8 cellular contexts compared by ENCODE assay signal in genomic region chr17:76969598-76970172, GRCh38.
A peak's percentile ranks its signal among the peaks of the same experiment; 100 is the strongest.
DNase-seq lines count a peak whose midpoint lies in the region; ATAC-seq and TF ChIP-seq lines count a peak whose summit lies in the region.

No MANE protein-coding gene starts in this region.

- H3K27me3 ChIP-seq in BE2C (no peaks in the 10 kb centered on the region), IMR-90 (ENCODE audit: control insufficient read depth, insufficient read depth, low read length) (peaks cover 73% of the 10 kb centered on the region), WERI-Rb-1 (ENCODE audit: insufficient read depth, low read depth, severe bottlenecking) (no peaks in the 10 kb centered on the region)

- H3K56ac ChIP-seq in IMR-90 (ENCODE audit: extremely low read depth, insufficient read depth, low read length) = no peak overlapping the region

- H2BK20ac ChIP-seq in IMR-90 (ENCODE audit: low read depth, low read length) = no peak overlapping the region

- no peak overlapping the region for H3K4ac ChIP-seq in IMR-90 (ENCODE audit: low read depth, low read length)

- TF ChIP-seq RAD21 in IMR-90 (IDR thresholded peaks at IDR 0.05; ENCODE audit: low read length) = no peak

- H3K27ac ChIP-seq in IMR-90 (ENCODE audit: insufficient read depth, low read length) (no peak overlapping the region), WERI-Rb-1 (peak overlapping the region; percentile 81)

- H4K91ac ChIP-seq in IMR-90 (ENCODE audit: insufficient read depth, low read depth, low read length) = no peak overlapping the region

- H3K18ac ChIP-seq in IMR-90 (ENCODE audit: low read depth, low read length) = no peak overlapping the region

- in situ Hi-C loops in IMR-90 (cut with MboI; ENCODE audit: low sequenced_read_pairs) = no loop called here

- TF ChIP-seq CTCF in BE2C (IDR thresholded peaks at IDR 0.05; ENCODE audit: low read depth, low read length) (no peak), IMR-90 (conservative IDR thresholded peaks at IDR 0.05; ENCODE audit: low read depth, low read length) (no peak), WERI-Rb-1 (IDR thresholded peaks at IDR 0.05; ENCODE audit: low read depth, low read length) (no peak)

- H3K4me3 ChIP-seq in BE2C (ENCODE audit: low read depth, low read length) = peak overlapping the region; percentile 70
- no peak overlapping the region for H3K4me3 ChIP-seq in IMR-90 (ENCODE audit: insufficient read depth, low read depth, low read length)
- H3K4me3 ChIP-seq in WERI-Rb-1 (ENCODE audit: low read depth, low read length) = peak overlapping the region; percentile 46

- H2BK5ac ChIP-seq in IMR-90 (ENCODE audit: low read depth, low read length, poor library complexity, severe bottlenecking) = no peak overlapping the region

- no peak overlapping the region for H2BK120ac ChIP-seq in IMR-90 (ENCODE audit: low read depth, low read length)

- no peaks in the 10 kb centered on the region for H3K79me1 ChIP-seq in IMR-90 (ENCODE audit: low read depth in 1 of 2, low read length in 2 of 2)

- dilution Hi-C loops in IMR-90 (cut with HindIII; ENCODE audit: low sequenced_read_pairs, unreplicated experiment) = no loop called here

- no TSS peak for BruUV-seq in IMR-90 (replicated peaks; lab: Mats Ljungman, UMichigan)

- no peak overlapping the region for H2BK15ac ChIP-seq in IMR-90 (ENCODE audit: low read depth, low read length)

- H3K4me2 ChIP-seq in IMR-90 (ENCODE audit: low read depth, low read length) = no peak overlapping the region

- H3K9me3 ChIP-seq in BE2C (no peaks in the 10 kb centered on the region), IMR-90 (ENCODE audit: control insufficient read depth, insufficient read depth, low read length) (no peaks in the 10 kb centered on the region), WERI-Rb-1 (ENCODE audit: severe bottlenecking) (peaks cover 5% of the 10 kb centered on the region)

- H4K8ac ChIP-seq in IMR-90 (ENCODE audit: low read depth in 2 of 2, low read length in 2 of 2) = no peak overlapping the region

- no peaks in the 10 kb centered on the region for H4K20me1 ChIP-seq in IMR-90 (ENCODE audit: insufficient read depth, low read length)

- H4K5ac ChIP-seq in IMR-90 (ENCODE audit: low read depth, low read length) = no peak overlapping the region

- no peak overlapping the region for H3K9ac ChIP-seq in IMR-90 (ENCODE audit: low read depth, low read length)

- TF ChIP-seq POLR2A in IMR-90 (IDR thresholded peaks at IDR 0.05; ENCODE audit: low read depth, low read length) = no peak

- peak; percentile 35; the same call in 1 of the 2 replicates for ATAC-seq in IMR-90 (ENCODE audit: low read depth)

- H3K9me1 ChIP-seq in IMR-90 (ENCODE audit: insufficient read depth, low read length) = no peaks in the 10 kb centered on the region

- peaks cover 12% of the 10 kb centered on the region for H3K4me1 ChIP-seq in BE2C
- H3K4me1 ChIP-seq in IMR-90 (ENCODE audit: control insufficient read depth, insufficient read depth, low read length) = no peaks in the 10 kb centered on the region

- POLR2A ChIA-PET in IMR-90 (lab: Charles Lee; ENCODE audit: unreplicated experiment) = no interaction called here

- H3K14ac ChIP-seq in IMR-90 (replicated peaks; ENCODE audit: low read depth, low read length) = no peak overlapping the region

- no peak overlapping the region for H2AK5ac ChIP-seq in IMR-90 (ENCODE audit: low read depth, low read length)

- WGBS in IMR-90 (ENCODE audit: extremely low coverage in 2 of 2, insufficient read length in 1 of 2), 2 experiments = 0% methylated on average over 2 of the region's 13 CpGs; no CpG with 5 or more reads in 1 of the 2 experiments

- DNase-seq in BE2C (peak; percentile 54), IMR-90 (no peak), WERI-Rb-1 (peak; percentile 81), islet precursor cell (peak; percentile 94), AML-193 (lab: John Stamatoyannopoulos, UW) (no peak), NCI-H1694 treated with DMSO at 0.1 percent for 48 hours (lab: John Stamatoyannopoulos, UW) (no peak), amniotic stem cell (lab: John Stamatoyannopoulos, UW) (no peak)
- DNase-seq in stimulated activated CD4-positive, alpha-beta T cell treated with anti-CD3 and anti-CD28 coated beads, Interleukin-4, amount 100 ng/mL, for 4 hours = no peak

- no peak overlapping the region for H3K23ac ChIP-seq in IMR-90 (ENCODE audit: low read depth, low read length)

- no peak overlapping the region for H2AK9ac ChIP-seq in IMR-90 (replicated peaks; ENCODE audit: low read depth, low read length, poor library complexity)

- H2AFZ ChIP-seq in IMR-90 (replicated peaks; ENCODE audit: low read length, poor library complexity) = no peak overlapping the region

- intact Hi-C loops in IMR-90 (cut with micrococcal nuclease) = no loop called here

- CTCF ChIA-PET in IMR-90 (lab: Yijun Ruan, JAX) = interaction anchor here (0.5 kb wide), 1 partner anchor 87 kb away, joined by 3 read pairs; no protein-coding TSS in a partner anchor

- H3K36me3 ChIP-seq in BE2C (no peaks in the 10 kb centered on the region), IMR-90 (ENCODE audit: control insufficient read depth, insufficient read depth, low read length) (no peaks in the 10 kb centered on the region), WERI-Rb-1 (no peaks in the 10 kb centered on the region)

TF ChIP-seq in IMR-90, 13 proteins besides CTCF, POLR2A, EP300 and RAD21:
- TF ChIP-seq RCOR1 (IDR thresholded peaks at IDR 0.05; ENCODE audit: insufficient replicate concordance, low read length) = no peak
- TF ChIP-seq CEBPB (IDR thresholded peaks at IDR 0.05; ENCODE audit: low read depth, low read length) = no peak
- no peak for TF ChIP-seq MXI1 (IDR thresholded peaks at IDR 0.05; ENCODE audit: borderline replicate concordance, low read depth, low read length)
- TF ChIP-seq RFX5 (IDR thresholded peaks at IDR 0.05; ENCODE audit: low read depth, low read length) = no peak
- no peak for TF ChIP-seq FOS (IDR thresholded peaks at IDR 0.05; ENCODE audit: low read depth, low read length)
- no peak for TF ChIP-seq USF2 (IDR thresholded peaks at IDR 0.05; ENCODE audit: low read depth, low read length)
- TF ChIP-seq BHLHE40 (IDR thresholded peaks at IDR 0.05; ENCODE audit: low read depth, low read length) = no peak
- TF ChIP-seq NFE2L2 (IDR thresholded peaks at IDR 0.05; ENCODE audit: low read depth, low read length) = no peak
- TF ChIP-seq MAFK (IDR thresholded peaks at IDR 0.05; ENCODE audit: low read depth, low read length) = no peak
- no peak for TF ChIP-seq SMC3 (IDR thresholded peaks at IDR 0.05; ENCODE audit: low read depth, low read length)
- TF ChIP-seq ELK1 (IDR thresholded peaks at IDR 0.05; ENCODE audit: borderline replicate concordance, low read depth, low read length) = no peak

Comparison
In these comparisons a context has a peak if more than half of its experiments do, and no peak if none do; other contexts are left out.
1. DNase-seq: peak in BE2C (single experiment), WERI-Rb-1 (single experiment) and islet precursor cell (single experiment); none in IMR-90 (single experiment), AML-193 (0 of 2), NCI-H1694 treated with DMSO at 0.1 percent for 48 hours (single experiment), amniotic stem cell (single experiment) and stimulated activated CD4-positive, alpha-beta T cell treated with anti-CD3 and anti-CD28 coated beads, Interleukin-4, amount 100 ng/mL, for 4 hours (0 of 2).